8 cellular contexts compared by ENCODE assay signal in genomic region chr10:49761789-49762565, GRCh38. TPM values are rescaled to one million over a fixed set of nuclear protein-coding genes. Genes with fewer than 3 reads are reported as not detected.
DNase-seq lines count a peak whose midpoint lies in the region; TF ChIP-seq lines count a peak whose summit lies in the region.
"Had no signal": no experiment of that assay in that cellular context is flagged by ENCODE, and none has a peak within 500 bp of the region (broad histone marks: within the 10 kb centered on the region; RNA-seq: fewer than 3 reads in every experiment).

Gene OGDHL, minus strand, starts transcription at chr10:49762323. Its CDS starts 3,731 bp downstream, at chr10:49758592.

- H3K36me3 ChIP-seq in H7 (replicated peaks; ENCODE audit: control insufficient read depth, insufficient read depth, low read length), result no peaks in the 10 kb centered on the region; the same call in 1 of the 2 replicates

- peak; percentile 89 for DNase-seq in GM03348 (ENCODE audit: low spot score)
- peak; percentile 96 for DNase-seq in H7
- DNase-seq in NB4 (ENCODE audit: low read depth), result peak; percentile 80
- peak; percentile 47 for DNase-seq in activated CD4-positive, CD25-positive, alpha-beta regulatory T cell treated with anti-CD3 and anti-CD28 coated beads, Interleukin-2, amount 50 U/mL, for 72 hours
- peak; percentile 3 for DNase-seq in effector CD8-positive, alpha-beta T cell (lab: John Stamatoyannopoulos, UW)
- DNase-seq in lung microvascular endothelial cell (ENCODE audit: low read depth in 2 of 2), result peak; percentile 53 to 65
- DNase-seq in stimulated activated CD8-positive, alpha-beta memory T cell treated with anti-CD3 and anti-CD28 coated beads, Interleukin-4, amount 100 ng/mL, for 48 hours, result peak; percentile 82

- TF ChIP-seq CTCF in NB4 (IDR thresholded peaks at IDR 0.05; ENCODE audit: low read depth, low read length), result no peak

- H3K4me3 ChIP-seq in H7 (ENCODE audit: insufficient read depth, low read depth, low read length) (peak within 1 kb of the TSS; percentile 82), NB4 (ENCODE audit: low read depth, low read length) (peak within 1 kb of the TSS; percentile 49)

- peaks cover 8% of the 10 kb centered on the region for H3K27me3 ChIP-seq in H7 (ENCODE audit: control insufficient read depth, insufficient read depth, low read length)

- TF ChIP-seq POLR2A in NB4 (IDR thresholded peaks at IDR 0.05; ENCODE audit: extremely low read depth, insufficient read length), result peak; percentile 42

RNA-seq across cellular contexts. Expression of gene OGDHL, which starts in this region (rescaled TPM):
- total RNA-seq in H7 (2014; rRNA removed; shearing (Covaris generic)), result 26.3 and 31.9 TPM in 2 replicates
- total RNA-seq in lung microvascular endothelial cell, result 0.20 and 0.22 TPM in 2 replicates
- total RNA-seq: mononuclear cell had no signal

Comparison
In these comparisons a context has a peak if more than half of its experiments do, and no peak if none do; other contexts are left out.
1. Peak in every context shown above with its lines: DNase-seq and H3K4me3 ChIP-seq.
2. RNA of gene OGDHL (total RNA-seq): 26.3 to 31.9 TPM in H7; 0.20 to 0.22 TPM in lung microvascular endothelial cell; every median in the first group is over 10 times any median in the second.
3. Peak in DNase-seq in lung microvascular endothelial cell; RNA of the gene not detected or under 1 TPM.
4. DNase-seq: peak in every context shown above with its lines; median percentile 96 in H7; 89 in GM03348; 82 in stimulated activated CD8-positive, alpha-beta memory T cell treated with anti-CD3 and anti-CD28 coated beads, Interleukin-4, amount 100 ng/mL, for 48 hours; 80 in NB4; 59 in lung microvascular endothelial cell; 47 in activated CD4-positive, CD25-positive, alpha-beta regulatory T cell treated with anti-CD3 and anti-CD28 coated beads, Interleukin-2, amount 50 U/mL, for 72 hours; 3 in effector CD8-positive, alpha-beta T cell.